Comparison of ENCODE assay signal across 1 cellular context in genomic region chr14:24179961-24180726, GRCh38.
A peak's percentile ranks its signal among the peaks of the same experiment; 100 is the strongest.
TF ChIP-seq lines count a peak whose summit lies in the region.

No MANE protein-coding gene starts in this region.

TF ChIP-seq in HEK293, 187 proteins besides CTCF, POLR2A, EP300 and RAD21 (continued from another document):
- TF ChIP-seq, protein P1, sequence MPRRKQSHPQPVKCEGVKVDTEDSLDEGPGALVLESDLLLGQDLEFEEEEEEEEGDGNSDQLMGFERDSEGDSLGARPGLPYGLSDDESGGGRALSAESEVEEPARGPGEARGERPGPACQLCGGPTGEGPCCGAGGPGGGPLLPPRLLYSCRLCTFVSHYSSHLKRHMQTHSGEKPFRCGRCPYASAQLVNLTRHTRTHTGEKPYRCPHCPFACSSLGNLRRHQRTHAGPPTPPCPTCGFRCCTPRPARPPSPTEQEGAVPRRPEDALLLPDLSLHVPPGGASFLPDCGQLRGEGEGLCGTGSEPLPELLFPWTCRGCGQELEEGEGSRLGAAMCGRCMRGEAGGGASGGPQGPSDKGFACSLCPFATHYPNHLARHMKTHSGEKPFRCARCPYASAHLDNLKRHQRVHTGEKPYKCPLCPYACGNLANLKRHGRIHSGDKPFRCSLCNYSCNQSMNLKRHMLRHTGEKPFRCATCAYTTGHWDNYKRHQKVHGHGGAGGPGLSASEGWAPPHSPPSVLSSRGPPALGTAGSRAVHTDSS (tag by site-specific recombination; IDR thresholded peaks at IDR 0.05): no peak
- TF ChIP-seq ZNF785 (tag by site-specific recombination; IDR thresholded peaks at IDR 0.05): no peak
- TF ChIP-seq, protein P2, sequence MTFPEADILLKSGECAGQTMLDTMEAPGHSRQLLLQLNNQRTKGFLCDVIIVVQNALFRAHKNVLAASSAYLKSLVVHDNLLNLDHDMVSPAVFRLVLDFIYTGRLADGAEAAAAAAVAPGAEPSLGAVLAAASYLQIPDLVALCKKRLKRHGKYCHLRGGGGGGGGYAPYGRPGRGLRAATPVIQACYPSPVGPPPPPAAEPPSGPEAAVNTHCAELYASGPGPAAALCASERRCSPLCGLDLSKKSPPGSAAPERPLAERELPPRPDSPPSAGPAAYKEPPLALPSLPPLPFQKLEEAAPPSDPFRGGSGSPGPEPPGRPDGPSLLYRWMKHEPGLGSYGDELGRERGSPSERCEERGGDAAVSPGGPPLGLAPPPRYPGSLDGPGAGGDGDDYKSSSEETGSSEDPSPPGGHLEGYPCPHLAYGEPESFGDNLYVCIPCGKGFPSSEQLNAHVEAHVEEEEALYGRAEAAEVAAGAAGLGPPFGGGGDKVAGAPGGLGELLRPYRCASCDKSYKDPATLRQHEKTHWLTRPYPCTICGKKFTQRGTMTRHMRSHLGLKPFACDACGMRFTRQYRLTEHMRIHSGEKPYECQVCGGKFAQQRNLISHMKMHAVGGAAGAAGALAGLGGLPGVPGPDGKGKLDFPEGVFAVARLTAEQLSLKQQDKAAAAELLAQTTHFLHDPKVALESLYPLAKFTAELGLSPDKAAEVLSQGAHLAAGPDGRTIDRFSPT (tag by site-specific recombination; IDR thresholded peaks at IDR 0.05): no peak
- TF ChIP-seq ZNF48 (tag by site-specific recombination; IDR thresholded peaks at IDR 0.05): no peak
- TF ChIP-seq, protein P3, sequence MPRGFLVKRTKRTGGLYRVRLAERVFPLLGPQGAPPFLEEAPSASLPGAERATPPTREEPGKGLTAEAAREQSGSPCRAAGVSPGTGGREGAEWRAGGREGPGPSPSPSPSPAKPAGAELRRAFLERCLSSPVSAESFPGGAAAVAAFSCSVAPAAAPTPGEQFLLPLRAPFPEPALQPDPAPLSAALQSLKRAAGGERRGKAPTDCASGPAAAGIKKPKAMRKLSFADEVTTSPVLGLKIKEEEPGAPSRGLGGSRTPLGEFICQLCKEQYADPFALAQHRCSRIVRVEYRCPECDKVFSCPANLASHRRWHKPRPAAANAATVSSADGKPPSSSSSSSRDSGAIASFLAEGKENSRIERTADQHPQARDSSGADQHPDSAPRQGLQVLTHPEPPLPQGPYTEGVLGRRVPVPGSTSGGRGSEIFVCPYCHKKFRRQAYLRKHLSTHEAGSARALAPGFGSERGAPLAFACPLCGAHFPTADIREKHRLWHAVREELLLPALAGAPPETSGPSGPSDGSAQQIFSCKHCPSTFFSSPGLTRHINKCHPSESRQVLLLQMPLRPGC (tag by site-specific recombination; IDR thresholded peaks at IDR 0.05): no peak
- no peak for TF ChIP-seq TCF7L2 (IDR thresholded peaks at IDR 0.05; ENCODE audit: borderline replicate concordance, low read depth, low read length)
- no peak for TF ChIP-seq PRDM1 (tag by site-specific recombination; IDR thresholded peaks at IDR 0.05)
- TF ChIP-seq ZNF114 (tag by site-specific recombination; IDR thresholded peaks at IDR 0.05): no peak
- TF ChIP-seq, protein P4, sequence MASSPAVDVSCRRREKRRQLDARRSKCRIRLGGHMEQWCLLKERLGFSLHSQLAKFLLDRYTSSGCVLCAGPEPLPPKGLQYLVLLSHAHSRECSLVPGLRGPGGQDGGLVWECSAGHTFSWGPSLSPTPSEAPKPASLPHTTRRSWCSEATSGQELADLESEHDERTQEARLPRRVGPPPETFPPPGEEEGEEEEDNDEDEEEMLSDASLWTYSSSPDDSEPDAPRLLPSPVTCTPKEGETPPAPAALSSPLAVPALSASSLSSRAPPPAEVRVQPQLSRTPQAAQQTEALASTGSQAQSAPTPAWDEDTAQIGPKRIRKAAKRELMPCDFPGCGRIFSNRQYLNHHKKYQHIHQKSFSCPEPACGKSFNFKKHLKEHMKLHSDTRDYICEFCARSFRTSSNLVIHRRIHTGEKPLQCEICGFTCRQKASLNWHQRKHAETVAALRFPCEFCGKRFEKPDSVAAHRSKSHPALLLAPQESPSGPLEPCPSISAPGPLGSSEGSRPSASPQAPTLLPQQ (tag by site-specific recombination; IDR thresholded peaks at IDR 0.05): peak; percentile 71
- TF ChIP-seq ZNF530 (tag by site-specific recombination; IDR thresholded peaks at IDR 0.05; ENCODE audit: low read depth): no peak
- TF ChIP-seq ZNF624 (tag by site-specific recombination; IDR thresholded peaks at IDR 0.05): no peak
- 0 out of 2 replicates have a peak, but pooled peaks have one; percentile 42 for TF ChIP-seq ZNF2 (tag by site-specific recombination; IDR thresholded peaks at IDR 0.05)
- TF ChIP-seq ZFP37 (tag by site-specific recombination; IDR thresholded peaks at IDR 0.05): no peak
- TF ChIP-seq MYNN (tag by site-specific recombination; IDR thresholded peaks at IDR 0.05; ENCODE audit: borderline replicate concordance): no peak
- TF ChIP-seq, protein P5, sequence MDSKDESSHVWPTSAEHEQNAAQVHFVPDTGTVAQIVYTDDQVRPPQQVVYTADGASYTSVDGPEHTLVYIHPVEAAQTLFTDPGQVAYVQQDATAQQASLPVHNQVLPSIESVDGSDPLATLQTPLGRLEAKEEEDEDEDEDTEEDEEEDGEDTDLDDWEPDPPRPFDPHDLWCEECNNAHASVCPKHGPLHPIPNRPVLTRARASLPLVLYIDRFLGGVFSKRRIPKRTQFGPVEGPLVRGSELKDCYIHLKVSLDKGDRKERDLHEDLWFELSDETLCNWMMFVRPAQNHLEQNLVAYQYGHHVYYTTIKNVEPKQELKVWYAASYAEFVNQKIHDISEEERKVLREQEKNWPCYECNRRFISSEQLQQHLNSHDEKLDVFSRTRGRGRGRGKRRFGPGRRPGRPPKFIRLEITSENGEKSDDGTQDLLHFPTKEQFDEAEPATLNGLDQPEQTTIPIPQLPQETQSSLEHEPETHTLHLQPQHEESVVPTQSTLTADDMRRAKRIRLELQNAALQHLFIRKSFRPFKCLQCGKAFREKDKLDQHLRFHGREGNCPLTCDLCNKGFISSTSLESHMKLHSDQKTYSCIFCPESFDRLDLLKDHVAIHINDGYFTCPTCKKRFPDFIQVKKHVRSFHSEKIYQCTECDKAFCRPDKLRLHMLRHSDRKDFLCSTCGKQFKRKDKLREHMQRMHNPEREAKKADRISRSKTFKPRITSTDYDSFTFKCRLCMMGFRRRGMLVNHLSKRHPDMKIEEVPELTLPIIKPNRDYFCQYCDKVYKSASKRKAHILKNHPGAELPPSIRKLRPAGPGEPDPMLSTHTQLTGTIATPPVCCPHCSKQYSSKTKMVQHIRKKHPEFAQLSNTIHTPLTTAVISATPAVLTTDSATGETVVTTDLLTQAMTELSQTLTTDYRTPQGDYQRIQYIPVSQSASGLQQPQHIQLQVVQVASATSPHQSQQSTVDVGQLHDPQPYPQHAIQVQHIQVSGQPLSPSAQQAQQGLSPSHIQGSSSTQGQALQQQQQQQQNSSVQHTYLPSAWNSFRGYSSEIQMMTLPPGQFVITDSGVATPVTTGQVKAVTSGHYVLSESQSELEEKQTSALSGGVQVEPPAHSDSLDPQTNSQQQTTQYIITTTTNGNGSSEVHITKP (tag by site-specific recombination; IDR thresholded peaks at IDR 0.05): 0 out of 2 replicates have a peak, but pooled peaks have one; percentile 38
- TF ChIP-seq ZNF654 (tag by site-specific recombination; IDR thresholded peaks at IDR 0.05; ENCODE audit: low read depth): no peak
- TF ChIP-seq SALL2 (tag by site-specific recombination; IDR thresholded peaks at IDR 0.05; ENCODE audit: borderline replicate concordance): no peak
- no peak for TF ChIP-seq GLI4 (tag by site-specific recombination; IDR thresholded peaks at IDR 0.05)
- no peak for TF ChIP-seq ZNF341 (tag by site-specific recombination; IDR thresholded peaks at IDR 0.05; ENCODE audit: low read depth)
- TF ChIP-seq ZNF571 (tag by site-specific recombination; IDR thresholded peaks at IDR 0.05): no peak
- no peak for TF ChIP-seq KLF16 (tag by site-specific recombination; IDR thresholded peaks at IDR 0.05)
- TF ChIP-seq ZFP3 (tag by site-specific recombination; IDR thresholded peaks at IDR 0.05; ENCODE audit: low read depth): no peak
- no peak for TF ChIP-seq ZNF266 (tag by site-specific recombination; IDR thresholded peaks at IDR 0.05; ENCODE audit: low read depth)
- TF ChIP-seq, protein P6, sequence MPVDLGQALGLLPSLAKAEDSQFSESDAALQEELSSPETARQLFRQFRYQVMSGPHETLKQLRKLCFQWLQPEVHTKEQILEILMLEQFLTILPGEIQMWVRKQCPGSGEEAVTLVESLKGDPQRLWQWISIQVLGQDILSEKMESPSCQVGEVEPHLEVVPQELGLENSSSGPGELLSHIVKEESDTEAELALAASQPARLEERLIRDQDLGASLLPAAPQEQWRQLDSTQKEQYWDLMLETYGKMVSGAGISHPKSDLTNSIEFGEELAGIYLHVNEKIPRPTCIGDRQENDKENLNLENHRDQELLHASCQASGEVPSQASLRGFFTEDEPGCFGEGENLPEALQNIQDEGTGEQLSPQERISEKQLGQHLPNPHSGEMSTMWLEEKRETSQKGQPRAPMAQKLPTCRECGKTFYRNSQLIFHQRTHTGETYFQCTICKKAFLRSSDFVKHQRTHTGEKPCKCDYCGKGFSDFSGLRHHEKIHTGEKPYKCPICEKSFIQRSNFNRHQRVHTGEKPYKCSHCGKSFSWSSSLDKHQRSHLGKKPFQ (tag by site-specific recombination; IDR thresholded peaks at IDR 0.05): no peak
- TF ChIP-seq ZNF843 (tag by site-specific recombination; IDR thresholded peaks at IDR 0.05): no peak
- TF ChIP-seq ZSCAN30 (tag by site-specific recombination; IDR thresholded peaks at IDR 0.05): no peak
- TF ChIP-seq, protein P7, sequence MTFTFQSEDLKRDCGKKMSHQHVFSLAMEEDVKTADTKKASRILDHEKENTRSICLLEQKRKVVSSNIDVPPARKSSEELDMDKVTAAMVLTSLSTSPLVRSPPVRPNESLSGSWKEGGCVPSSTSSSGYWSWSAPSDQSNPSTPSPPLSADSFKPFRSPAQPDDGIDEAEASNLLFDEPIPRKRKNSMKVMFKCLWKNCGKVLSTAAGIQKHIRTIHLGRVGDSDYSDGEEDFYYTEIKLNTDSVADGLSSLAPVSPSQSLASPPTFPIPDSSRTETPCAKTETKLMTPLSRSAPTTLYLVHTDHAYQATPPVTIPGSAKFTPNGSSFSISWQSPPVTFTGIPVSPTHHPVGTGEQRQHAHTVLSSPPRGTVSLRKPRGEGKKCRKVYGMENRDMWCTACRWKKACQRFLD (tag by site-specific recombination; IDR thresholded peaks at IDR 0.05): no peak
- no peak for TF ChIP-seq ZNF292 (tag by site-specific recombination; IDR thresholded peaks at IDR 0.05; ENCODE audit: borderline replicate concordance, low read depth)
TF ChIP-seq in HEK293: peak in this region for 22.
